Comparison of ENCODE assay signal across 19 cellular contexts in the genomic region with DNA sequence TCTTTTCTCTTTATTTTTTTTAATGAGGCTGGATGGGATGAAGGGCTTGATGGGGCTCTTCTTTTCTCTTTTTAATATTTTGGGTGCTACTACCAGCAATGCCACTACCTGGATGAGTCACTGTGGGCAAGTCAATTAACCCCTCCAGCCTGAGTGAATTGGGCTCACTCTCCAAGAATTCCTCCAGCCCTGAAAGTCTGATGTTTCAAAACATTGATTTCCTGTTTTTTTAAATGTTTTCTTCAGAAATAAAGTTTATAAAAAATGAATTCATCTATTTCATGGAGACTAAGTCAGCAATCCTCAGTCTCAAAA.
"Had no signal": no experiment of that assay in that cellular context is flagged by ENCODE, and none has a peak within 500 bp of the region (broad histone marks: within the 10 kb centered on the region; RNA-seq: fewer than 3 reads in every experiment).

No MANE protein-coding gene starts in this region.

- H3K4me1 ChIP-seq: heart right ventricle, lower lobe of right lung, right atrium auricular region, spleen, thyroid gland, upper lobe of right lung had no signal

- H3K27me3 ChIP-seq: cardiac muscle cell, right atrium auricular region, thyroid gland, upper lobe of right lung had no signal

- H3K4me3 ChIP-seq: cardiac muscle cell, heart right ventricle, lower lobe of right lung, right atrium auricular region, spleen, thyroid gland, upper lobe of right lung had no signal

- H3K9me3 ChIP-seq: heart right ventricle, lower lobe of right lung, right atrium auricular region, spleen, thyroid gland, upper lobe of right lung had no signal

- ATAC-seq: activated CD4-positive, CD25-positive, alpha-beta regulatory T cell treated with anti-CD3 and anti-CD28 coated beads, Interleukin-2, amount 50 U/mL, for 24 hours; heart right ventricle; left lobe of liver; lower lobe of right lung; naive thymus-derived CD4-positive, alpha-beta T cell; stimulated activated naive CD8-positive, alpha-beta T cell treated with anti-CD3 and anti-CD28 coated beads, Interleukin-15, Interleukin-2, amounts not matched to agents 100 U/mL and 50 U/mL, for 24 hours; upper lobe of right lung had no signal

- H3K27ac ChIP-seq: cardiac muscle cell, heart right ventricle, lower lobe of right lung, right atrium auricular region, spleen, thyroid gland, upper lobe of right lung had no signal

- H3K36me3 ChIP-seq: cardiac muscle cell, heart right ventricle, lower lobe of right lung, right atrium auricular region, spleen, thyroid gland, upper lobe of right lung had no signal

- DNase-seq: activated CD4-positive, alpha-beta memory T cell treated with anti-CD3 and anti-CD28 coated beads, Interleukin-2, amount 10 ng/mL, durations not matched to agents 7 days and 5 days; activated effector memory CD4-positive, alpha-beta T cell treated with anti-CD3 and anti-CD28 coated beads, Interleukin-2, amount 50 U/mL, for 16 hours; activated naive CD4-positive, alpha-beta T cell treated with anti-CD3 and anti-CD28 coated beads, Interleukin-2, amount 10 ng/mL, durations not matched to agents 7 days and 5 days; cortex of kidney; erythroblast; foreskin fibroblast; heart right ventricle; immature natural killer cell; lower lobe of right lung; naive thymus-derived CD4-positive, alpha-beta T cell; spleen; stimulated activated CD4-positive, alpha-beta T cell treated with anti-CD3 and anti-CD28 coated beads, Interleukin-4, amount 100 ng/mL, for 24 hours; stimulated activated naive CD8-positive, alpha-beta T cell treated with anti-CD3 and anti-CD28 coated beads, Interleukin-15, Interleukin-2, amounts not matched to agents 100 U/mL and 50 U/mL, for 24 hours; thyroid gland; upper lobe of right lung had no signal
